33 cellular contexts compared by ENCODE assay signal in the genomic region with DNA sequence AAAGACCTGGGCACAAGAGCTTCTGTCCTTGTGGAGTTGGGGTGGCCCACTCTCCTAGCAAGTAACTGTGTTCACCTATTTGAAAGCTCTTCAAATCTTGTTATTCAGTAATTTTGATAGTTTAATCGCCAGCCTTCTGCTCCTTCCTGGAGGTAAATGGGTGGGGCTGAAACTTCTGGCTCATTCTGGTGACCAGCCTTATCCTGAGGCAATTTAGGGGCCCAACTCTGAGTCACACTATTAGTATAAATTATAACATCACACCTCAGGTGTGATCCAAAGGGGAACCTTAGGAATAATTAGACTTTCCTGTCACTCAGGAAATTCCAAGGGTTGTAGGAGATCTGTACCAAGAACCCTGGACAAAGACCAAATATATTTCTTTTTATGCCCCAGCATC.
"Had no signal": no experiment of that assay in that cellular context is flagged by ENCODE, and none has a peak within 500 bp of the region (broad histone marks: within the 10 kb centered on the region; RNA-seq: fewer than 3 reads in every experiment).

No MANE protein-coding gene starts in this region.

- ATAC-seq: activated CD4-positive, alpha-beta T cell treated with anti-CD3 and anti-CD28 coated beads for 36 hours; activated CD8-positive, alpha-beta memory T cell treated with anti-CD3 and anti-CD28 coated beads, Interleukin-2, amount 10 ng/mL, durations not matched to agents 7 days and 5 days; activated CD8-positive, alpha-beta T cell treated with anti-CD3 and anti-CD28 coated beads, Interleukin-2, amount 10 ng/mL, durations not matched to agents 7 days and 5 days; effector memory CD8-positive, alpha-beta T cell; gastroesophageal sphincter; heart right ventricle had no signal

- H3K9me3 Mint-ChIP-seq: activated CD4-positive, alpha-beta memory T cell treated with anti-CD3 and anti-CD28 coated beads for 36 hours; activated CD4-positive, alpha-beta T cell treated with anti-CD3 and anti-CD28 coated beads, Interleukin-2, amount 10 ng/mL, durations not matched to agents 24 days and 14 days; activated naive CD4-positive, alpha-beta T cell treated with anti-CD3 and anti-CD28 coated beads for 36 hours; activated naive CD4-positive, alpha-beta T cell treated with anti-CD3 and anti-CD28 coated beads, Interleukin-2, amount 50 U/mL, for 24 hours; activated naive CD8-positive, alpha-beta T cell treated with anti-CD3 and anti-CD28 coated beads for 36 hours; activated T-helper 1 cell treated with anti-CD3 and anti-CD28 coated beads, Interleukin-12 subunit alpha, Interleukin-12 subunit beta, Interleukin-2, Interleukin-4 antibody, amounts not matched to agents 30 ng/mL and 10 ng/mL and 1 ng/mL, durations not matched to agents 14 hours and 24 hours and 36 hours; activated T-helper 2 cell treated with anti-CD3 and anti-CD28 coated beads, Interferon-gamma antibody, Interleukin-2, Interleukin-4, amounts not matched to agents 10 μg/mL and 5 μg/mL and 100 μg/mL, durations not matched to agents 14 hours and 24 hours and 36 hours had no signal

- H3K4me3 ChIP-seq: ascending aorta, esophagus muscularis mucosa, gastroesophageal sphincter, heart right ventricle, hepatocyte had no signal

- H3K27ac ChIP-seq: ascending aorta, esophagus muscularis mucosa, gastroesophageal sphincter, heart right ventricle, hepatocyte had no signal

- H3K9me3 ChIP-seq: ascending aorta, esophagus muscularis mucosa, gastroesophageal sphincter, heart right ventricle had no signal

- H3K36me3 Mint-ChIP-seq: activated CD4-positive, alpha-beta memory T cell treated with anti-CD3 and anti-CD28 coated beads for 36 hours; activated CD8-positive, alpha-beta memory T cell treated with anti-CD3 and anti-CD28 coated beads, Interleukin-2, amount 10 ng/mL, durations not matched to agents 7 days and 5 days; activated naive CD4-positive, alpha-beta T cell treated with anti-CD3 and anti-CD28 coated beads, Interleukin-2, amount 50 U/mL, for 24 hours; activated naive CD8-positive, alpha-beta T cell treated with anti-CD3 and anti-CD28 coated beads for 36 hours; brain had no signal

- H3K4me1 ChIP-seq: ascending aorta, esophagus muscularis mucosa, gastroesophageal sphincter, heart right ventricle had no signal

- H3K27ac Mint-ChIP-seq: activated CD4-positive, alpha-beta memory T cell treated with anti-CD3 and anti-CD28 coated beads for 36 hours; activated CD4-positive, alpha-beta T cell treated with anti-CD3 and anti-CD28 coated beads for 36 hours; activated CD4-positive, alpha-beta T cell treated with anti-CD3 and anti-CD28 coated beads, Interleukin-2, amount 10 ng/mL, durations not matched to agents 24 days and 14 days; activated CD8-positive, alpha-beta memory T cell treated with anti-CD3 and anti-CD28 coated beads, Interleukin-2, amount 10 ng/mL, durations not matched to agents 7 days and 5 days; activated CD8-positive, alpha-beta T cell treated with anti-CD3 and anti-CD28 coated beads, Interleukin-2, amount 10 ng/mL, durations not matched to agents 7 days and 5 days; activated naive CD4-positive, alpha-beta T cell treated with anti-CD3 and anti-CD28 coated beads for 36 hours; activated naive CD4-positive, alpha-beta T cell treated with anti-CD3 and anti-CD28 coated beads, Interleukin-2, amount 50 U/mL, for 24 hours; activated naive CD8-positive, alpha-beta T cell treated with anti-CD3 and anti-CD28 coated beads for 36 hours; activated T-helper 1 cell treated with anti-CD3 and anti-CD28 coated beads, Interleukin-12 subunit alpha, Interleukin-12 subunit beta, Interleukin-2, Interleukin-4 antibody, amounts not matched to agents 30 ng/mL and 10 ng/mL and 1 ng/mL, durations not matched to agents 14 hours and 24 hours and 36 hours; activated T-helper 2 cell treated with anti-CD3 and anti-CD28 coated beads, Interferon-gamma antibody, Interleukin-2, Interleukin-4, amounts not matched to agents 10 μg/mL and 5 μg/mL and 100 μg/mL, durations not matched to agents 14 hours and 24 hours and 36 hours; brain; effector memory CD8-positive, alpha-beta T cell had no signal

- FAIRE-seq: colon, endometrium, endothelial cell of umbilical vein had no signal

- DNase-seq: activated CD4-positive, alpha-beta memory T cell treated with anti-CD3 and anti-CD28 coated beads for 36 hours; activated CD4-positive, alpha-beta T cell treated with anti-CD3 and anti-CD28 coated beads for 36 hours; activated CD4-positive, alpha-beta T cell treated with anti-CD3 and anti-CD28 coated beads, Interleukin-2, amount 10 ng/mL, durations not matched to agents 24 days and 14 days; activated CD4-positive, CD25-positive, alpha-beta regulatory T cell; activated CD4-positive, CD25-positive, alpha-beta regulatory T cell treated with anti-CD3 and anti-CD28 coated beads, Interleukin-2, amount 50 U/mL, for 72 hours; activated CD8-positive, alpha-beta memory T cell treated with anti-CD3 and anti-CD28 coated beads, Interleukin-2, amount 10 ng/mL, durations not matched to agents 7 days and 5 days; activated CD8-positive, alpha-beta memory T cell treated with anti-CD3 and anti-CD28 coated beads, Interleukin-2, amount 50 U/mL, for 4 hours; activated CD8-positive, alpha-beta T cell treated with anti-CD3 and anti-CD28 coated beads, Interleukin-2, amount 10 ng/mL, durations not matched to agents 7 days and 5 days; activated effector memory CD4-positive, alpha-beta T cell treated with anti-CD3 and anti-CD28 coated beads, Interleukin-2, amount 50 U/mL, for 16 hours; activated naive CD4-positive, alpha-beta T cell treated with anti-CD3 and anti-CD28 coated beads for 36 hours; activated naive CD8-positive, alpha-beta T cell treated with anti-CD3 and anti-CD28 coated beads for 36 hours; activated T-cell treated with anti-CD3 and anti-CD28 coated beads, Interleukin-2, amount 50 U/mL, for 1 hour; activated T-cell treated with anti-CD3 and anti-CD28 coated beads, Interleukin-2, amount 50 U/mL, for 48 hours; caudate nucleus; cortex of kidney; dermis blood vessel endothelial cell; effector CD4-positive, alpha-beta T cell; effector memory CD8-positive, alpha-beta T cell; foreskin melanocyte; heart right ventricle; T-helper 1 cell; T-helper 2 cell had no signal

- H3K27me3 ChIP-seq: ascending aorta, esophagus muscularis mucosa, gastroesophageal sphincter, heart right ventricle, hepatocyte had no signal

- H3K36me3 ChIP-seq: ascending aorta, esophagus muscularis mucosa, gastroesophageal sphincter, heart right ventricle had no signal

- H3K4me1 Mint-ChIP-seq: activated CD4-positive, alpha-beta T cell treated with anti-CD3 and anti-CD28 coated beads for 36 hours; activated CD4-positive, alpha-beta T cell treated with anti-CD3 and anti-CD28 coated beads, Interleukin-2, amount 10 ng/mL, durations not matched to agents 24 days and 14 days; activated CD8-positive, alpha-beta memory T cell treated with anti-CD3 and anti-CD28 coated beads, Interleukin-2, amount 10 ng/mL, durations not matched to agents 7 days and 5 days; activated naive CD4-positive, alpha-beta T cell treated with anti-CD3 and anti-CD28 coated beads, Interleukin-2, amount 50 U/mL, for 24 hours; activated naive CD8-positive, alpha-beta T cell treated with anti-CD3 and anti-CD28 coated beads for 36 hours had no signal

- H3K27me3 Mint-ChIP-seq: activated CD4-positive, alpha-beta memory T cell treated with anti-CD3 and anti-CD28 coated beads for 36 hours; activated CD4-positive, alpha-beta T cell treated with anti-CD3 and anti-CD28 coated beads for 36 hours; activated CD4-positive, alpha-beta T cell treated with anti-CD3 and anti-CD28 coated beads, Interleukin-2, amount 10 ng/mL, durations not matched to agents 24 days and 14 days; activated CD8-positive, alpha-beta memory T cell treated with anti-CD3 and anti-CD28 coated beads, Interleukin-2, amount 10 ng/mL, durations not matched to agents 7 days and 5 days; activated naive CD4-positive, alpha-beta T cell treated with anti-CD3 and anti-CD28 coated beads, Interleukin-2, amount 50 U/mL, for 24 hours; activated naive CD8-positive, alpha-beta T cell treated with anti-CD3 and anti-CD28 coated beads for 36 hours; brain; effector memory CD8-positive, alpha-beta T cell had no signal

- H3K4me3 Mint-ChIP-seq: activated CD4-positive, alpha-beta memory T cell treated with anti-CD3 and anti-CD28 coated beads for 36 hours; activated CD4-positive, alpha-beta T cell treated with anti-CD3 and anti-CD28 coated beads for 36 hours; activated CD4-positive, alpha-beta T cell treated with anti-CD3 and anti-CD28 coated beads, Interleukin-2, amount 10 ng/mL, durations not matched to agents 24 days and 14 days; activated CD8-positive, alpha-beta memory T cell treated with anti-CD3 and anti-CD28 coated beads, Interleukin-2, amount 10 ng/mL, durations not matched to agents 7 days and 5 days; activated CD8-positive, alpha-beta T cell treated with anti-CD3 and anti-CD28 coated beads, Interleukin-2, amount 10 ng/mL, durations not matched to agents 7 days and 5 days; activated naive CD4-positive, alpha-beta T cell treated with anti-CD3 and anti-CD28 coated beads for 36 hours; activated naive CD4-positive, alpha-beta T cell treated with anti-CD3 and anti-CD28 coated beads, Interleukin-2, amount 50 U/mL, for 24 hours; activated naive CD8-positive, alpha-beta T cell treated with anti-CD3 and anti-CD28 coated beads for 36 hours; activated T-helper 1 cell treated with anti-CD3 and anti-CD28 coated beads, Interleukin-12 subunit alpha, Interleukin-12 subunit beta, Interleukin-2, Interleukin-4 antibody, amounts not matched to agents 30 ng/mL and 10 ng/mL and 1 ng/mL, durations not matched to agents 14 hours and 24 hours and 36 hours; brain; effector memory CD8-positive, alpha-beta T cell had no signal
